35 cellular contexts compared by ENCODE assay signal in genomic region chr1:86378813-86379212, GRCh38. TPM values are rescaled to one million over a fixed set of nuclear protein-coding genes. Genes with fewer than 3 reads are reported as not detected.
"Had no signal": no experiment of that assay in that cellular context is flagged by ENCODE, and none has a peak within 500 bp of the region (broad histone marks: within the 10 kb centered on the region; RNA-seq: fewer than 3 reads in every experiment).

No MANE protein-coding gene starts in this region.

- H3K4me3 Mint-ChIP-seq: activated CD4-positive, alpha-beta memory T cell treated with anti-CD3 and anti-CD28 coated beads, Interleukin-2, amount 10 ng/mL, durations not matched to agents 7 days and 5 days; activated CD4-positive, alpha-beta T cell treated with anti-CD3 and anti-CD28 coated beads for 36 hours; activated CD4-positive, alpha-beta T cell treated with anti-CD3 and anti-CD28 coated beads, Interleukin-2, amount 10 ng/mL, durations not matched to agents 7 days and 5 days; activated CD8-positive, alpha-beta memory T cell treated with anti-CD3 and anti-CD28 coated beads, Interleukin-2, amount 10 ng/mL, durations not matched to agents 7 days and 5 days; activated CD8-positive, alpha-beta T cell treated with anti-CD3 and anti-CD28 coated beads, Interleukin-2, amount 10 ng/mL, durations not matched to agents 7 days and 5 days; activated naive CD4-positive, alpha-beta T cell treated with anti-CD3 and anti-CD28 coated beads, Interleukin-2, amount 10 ng/mL, durations not matched to agents 7 days and 5 days; activated naive CD4-positive, alpha-beta T cell treated with anti-CD3 and anti-CD28 coated beads, Interleukin-2, amount 50 U/mL, for 24 hours; activated naive CD8-positive, alpha-beta T cell; activated T-cell treated with anti-CD3 and anti-CD28 coated beads, Interleukin-2, amount 50 U/mL, for 24 hours; brain; T-helper 1 cell treated with Interleukin-12 subunit alpha and Interleukin-12 subunit beta and Interleukin-4 antibody, amounts not matched to agents 30 μg/mL and 1 μg/mL, for 36 hours; T-helper 2 cell treated with Interferon-gamma antibody and Interleukin-4, amounts not matched to agents 5 μg/mL and 100 μg/mL, for 36 hours; WTC11 had no signal

- H3K27me3 Mint-ChIP-seq: activated CD4-positive, alpha-beta memory T cell treated with anti-CD3 and anti-CD28 coated beads, Interleukin-2, amount 10 ng/mL, durations not matched to agents 7 days and 5 days; activated CD4-positive, alpha-beta T cell treated with anti-CD3 and anti-CD28 coated beads for 36 hours; activated CD4-positive, alpha-beta T cell treated with anti-CD3 and anti-CD28 coated beads, Interleukin-2, amount 10 ng/mL, durations not matched to agents 7 days and 5 days; activated CD8-positive, alpha-beta memory T cell treated with anti-CD3 and anti-CD28 coated beads, Interleukin-2, amount 10 ng/mL, durations not matched to agents 7 days and 5 days; activated naive CD4-positive, alpha-beta T cell treated with anti-CD3 and anti-CD28 coated beads, Interleukin-2, amount 10 ng/mL, durations not matched to agents 7 days and 5 days; activated naive CD4-positive, alpha-beta T cell treated with anti-CD3 and anti-CD28 coated beads, Interleukin-2, amount 50 U/mL, for 24 hours; activated naive CD8-positive, alpha-beta T cell; activated T-cell treated with anti-CD3 and anti-CD28 coated beads, Interleukin-2, amount 50 U/mL, for 24 hours; brain had no signal

- DNase-seq: activated CD4-positive, alpha-beta memory T cell treated with anti-CD3 and anti-CD28 coated beads, Interleukin-2, amount 10 ng/mL, durations not matched to agents 7 days and 5 days; activated CD4-positive, alpha-beta T cell treated with anti-CD3 and anti-CD28 coated beads for 1 hour; activated CD4-positive, alpha-beta T cell treated with anti-CD3 and anti-CD28 coated beads for 36 hours; activated CD4-positive, alpha-beta T cell treated with anti-CD3 and anti-CD28 coated beads for 48 hours; activated CD4-positive, alpha-beta T cell treated with anti-CD3 and anti-CD28 coated beads, Interleukin-2, amount 10 ng/mL, durations not matched to agents 7 days and 5 days; activated CD4-positive, alpha-beta T cell treated with anti-CD3 and anti-CD28 coated beads, Interleukin-2, amount 50 U/mL, for 48 hours; activated CD4-positive, CD25-positive, alpha-beta regulatory T cell; activated CD8-positive, alpha-beta memory T cell treated with anti-CD3 and anti-CD28 coated beads for 24 hours; activated CD8-positive, alpha-beta memory T cell treated with anti-CD3 and anti-CD28 coated beads, Interleukin-2, amount 10 ng/mL, durations not matched to agents 7 days and 5 days; activated CD8-positive, alpha-beta memory T cell treated with anti-CD3 and anti-CD28 coated beads, Interleukin-2, amount 50 U/mL, for 48 hours; activated CD8-positive, alpha-beta T cell treated with anti-CD3 and anti-CD28 coated beads, Interleukin-2, amount 10 ng/mL, durations not matched to agents 7 days and 5 days; activated effector memory CD4-positive, alpha-beta T cell treated with Interleukin-2 at 50 U/mL for 16 hours; activated gamma-delta T cell; activated naive CD4-positive, alpha-beta T cell treated with anti-CD3 and anti-CD28 coated beads, Interleukin-2, amount 10 ng/mL, durations not matched to agents 7 days and 5 days; activated naive CD4-positive, alpha-beta T cell treated with Interleukin-2 at 50 U/mL for 16 hours; activated T-cell treated with anti-CD3 and anti-CD28 coated beads, Interleukin-2, amount 50 U/mL, for 24 hours; activated T-cell treated with anti-CD3 and anti-CD28 coated beads, Interleukin-2, amount 50 U/mL, for 48 hours; amygdala; anterior cingulate cortex; caudate nucleus; T-helper 1 cell; T-helper 2 cell; T-helper 9 cell; WERI-Rb-1 had no signal

- H3K9me3 Mint-ChIP-seq: activated naive CD4-positive, alpha-beta T cell treated with anti-CD3 and anti-CD28 coated beads, Interleukin-2, amount 50 U/mL, for 24 hours; activated T-cell treated with anti-CD3 and anti-CD28 coated beads, Interleukin-2, amount 50 U/mL, for 24 hours had no signal

- H3K27ac ChIP-seq: ascending aorta, cardiac muscle cell, WERI-Rb-1 had no signal

- H3K9me3 ChIP-seq: ascending aorta had no signal

- ATAC-seq: activated CD4-positive, alpha-beta T cell treated with anti-CD3 and anti-CD28 coated beads for 36 hours; activated CD4-positive, CD25-positive, alpha-beta regulatory T cell treated with anti-CD3 and anti-CD28 coated beads, Interleukin-2, amount 50 U/mL, for 24 hours; activated CD8-positive, alpha-beta memory T cell treated with anti-CD3 and anti-CD28 coated beads, Interleukin-2, amount 10 ng/mL, durations not matched to agents 7 days and 5 days; activated CD8-positive, alpha-beta T cell treated with anti-CD3 and anti-CD28 coated beads, Interleukin-2, amount 10 ng/mL, durations not matched to agents 7 days and 5 days; WTC11 had no signal

- H3K4me3 ChIP-seq: ascending aorta, cardiac muscle cell had no signal

- H3K4me1 Mint-ChIP-seq: WTC11 had no signal

- H3K27ac Mint-ChIP-seq: activated CD4-positive, alpha-beta memory T cell treated with anti-CD3 and anti-CD28 coated beads, Interleukin-2, amount 10 ng/mL, durations not matched to agents 7 days and 5 days; activated CD4-positive, alpha-beta T cell treated with anti-CD3 and anti-CD28 coated beads for 36 hours; activated CD4-positive, alpha-beta T cell treated with anti-CD3 and anti-CD28 coated beads, Interleukin-2, amount 10 ng/mL, durations not matched to agents 7 days and 5 days; activated CD8-positive, alpha-beta memory T cell treated with anti-CD3 and anti-CD28 coated beads, Interleukin-2, amount 10 ng/mL, durations not matched to agents 7 days and 5 days; activated CD8-positive, alpha-beta T cell treated with anti-CD3 and anti-CD28 coated beads, Interleukin-2, amount 10 ng/mL, durations not matched to agents 7 days and 5 days; activated naive CD4-positive, alpha-beta T cell treated with anti-CD3 and anti-CD28 coated beads, Interleukin-2, amount 10 ng/mL, durations not matched to agents 7 days and 5 days; activated naive CD4-positive, alpha-beta T cell treated with anti-CD3 and anti-CD28 coated beads, Interleukin-2, amount 50 U/mL, for 24 hours; activated naive CD8-positive, alpha-beta T cell; activated T-cell treated with anti-CD3 and anti-CD28 coated beads, Interleukin-2, amount 50 U/mL, for 24 hours; activated T-helper 2 cell treated with anti-CD3 and anti-CD28 coated beads, Interferon-gamma antibody, Interleukin-2, Interleukin-4, amounts not matched to agents 10 μg/mL and 5 μg/mL and 100 μg/mL, durations not matched to agents 14 hours and 24 hours and 36 hours; brain; T-helper 1 cell treated with Interleukin-12 subunit alpha and Interleukin-12 subunit beta and Interleukin-4 antibody, amounts not matched to agents 30 μg/mL and 1 μg/mL, for 36 hours; T-helper 2 cell treated with Interferon-gamma antibody and Interleukin-4, amounts not matched to agents 5 μg/mL and 100 μg/mL, for 36 hours; WTC11 had no signal

- H3K36me3 ChIP-seq: ascending aorta had no signal

- H3K27me3 ChIP-seq: ascending aorta, cardiac muscle cell had no signal

RNA-seq across cellular contexts. Expression of gene CLCA2, which starts 45.2 kb away (rescaled TPM):
- total RNA-seq: activated CD4-positive, alpha-beta memory T cell treated with anti-CD3 and anti-CD28 coated beads, Interleukin-2, amount 10 ng/mL, durations not matched to agents 7 days and 5 days; activated CD4-positive, alpha-beta T cell treated with anti-CD3 and anti-CD28 coated beads for 36 hours; activated CD4-positive, alpha-beta T cell treated with anti-CD3 and anti-CD28 coated beads, Interleukin-2, amount 10 ng/mL, durations not matched to agents 7 days and 5 days; activated CD8-positive, alpha-beta memory T cell treated with anti-CD3 and anti-CD28 coated beads, Interleukin-2, amount 10 ng/mL, durations not matched to agents 7 days and 5 days; activated CD8-positive, alpha-beta T cell treated with anti-CD3 and anti-CD28 coated beads, Interleukin-2, amount 10 ng/mL, durations not matched to agents 7 days and 5 days; activated T-helper 2 cell treated with anti-CD3 and anti-CD28 coated beads, Interferon-gamma antibody, Interleukin-2, Interleukin-4, amounts not matched to agents 10 μg/mL and 5 μg/mL and 100 μg/mL, durations not matched to agents 14 hours and 24 hours and 36 hours; ascending aorta; cardiac muscle cell; cerebellum had no signal
- polyA plus RNA-seq: cardiac muscle cell had no signal
